8 cellular contexts compared by ENCODE assay signal in genomic region chr3:49410844-49411549, GRCh38. TPM values are rescaled to one million over a fixed set of nuclear protein-coding genes. Genes with fewer than 3 reads are reported as not detected.
DNase-seq lines count a peak whose midpoint lies in the region; ATAC-seq and TF ChIP-seq lines count a peak whose summit lies in the region.

No MANE protein-coding gene starts in this region.

- H3K4me3 ChIP-seq in choroid plexus epithelial cell (ENCODE audit: low read depth, low read length) (peak overlapping the region; percentile 96), mucosa of rectum (ENCODE audit: low read length in 2 of 2) (peak overlapping the region; percentile 86 to 88)

- in situ Hi-C loops in GM13977 (cut with MboI; ENCODE audit: low pct_unique_long_range_greater_than_20kb, low sequenced_read_pairs, unreplicated experiment) = no loop called here

- H3K4me1 Mint-ChIP-seq in IgD-negative memory B cell = peaks cover 46 to 54% (median 47%) of the 10 kb centered on the region in 3 donors

- peaks cover 7 to 12% of the 10 kb centered on the region in 2 donors for H3K36me3 ChIP-seq in mucosa of rectum (ENCODE audit: control insufficient read depth in 2 of 2, insufficient read depth in 2 of 2, low read length in 2 of 2)

- H3K9me3 ChIP-seq in mucosa of rectum (ENCODE audit: control insufficient read depth in 2 of 2, low read length in 2 of 2) = no peaks in the 10 kb centered on the region

- peaks cover 2% of the 10 kb centered on the region for H3K36me3 Mint-ChIP-seq in IgD-negative memory B cell

- peaks cover 32 to 36% of the 10 kb centered on the region in 2 donors for H3K4me1 ChIP-seq in mucosa of rectum (ENCODE audit: control insufficient read depth in 2 of 2, insufficient read depth in 2 of 2, low read length in 2 of 2)

- H3K9me3 Mint-ChIP-seq in IgD-negative memory B cell = no peaks in the 10 kb centered on the region

- ATAC-seq in HG02970 (IDR thresholded peaks at IDR 0.05; ENCODE audit: low FRiP score, unreplicated experiment) = no peak

- H3K27ac ChIP-seq in mucosa of rectum (ENCODE audit: low read depth in 2 of 2, low read length in 2 of 2) = peak overlapping the region; percentile 97 to 98

- TF ChIP-seq CTCF in choroid plexus epithelial cell (conservative IDR thresholded peaks at IDR 0.05; ENCODE audit: low read depth, low read length) (no peak), GM13977 (IDR thresholded peaks at IDR 0.05; ENCODE audit: extremely low read depth, insufficient read depth, missing control alignments) (no peak)

- H3K27me3 ChIP-seq in mucosa of rectum (ENCODE audit: control insufficient read depth in 2 of 2, insufficient read depth in 2 of 2, low read length in 2 of 2) = no peaks in the 10 kb centered on the region

- peak overlapping the region; percentile 64 to 94 (median 79) for H3K27ac Mint-ChIP-seq in IgD-negative memory B cell

- peak; percentile 48 for DNase-seq in AG20443 (ENCODE audit: low spot score)
- DNase-seq in choroid plexus epithelial cell (ENCODE audit: low read depth) = no peak
- DNase-seq in EL = no peak
- no peak for DNase-seq in GM13977 (ENCODE audit: low spot score)
- no peak for DNase-seq in pons (ENCODE audit: low spot score)

- peak overlapping the region; percentile 93 to 94 for H3K9ac ChIP-seq in mucosa of rectum (ENCODE audit: low read depth in 1 of 2, low read length in 2 of 2)

- H3K27me3 Mint-ChIP-seq in IgD-negative memory B cell = no peaks in the 10 kb centered on the region

- H3K4me3 Mint-ChIP-seq in IgD-negative memory B cell = peak overlapping the region; percentile 78 to 98 (median 90)

RNA-seq across cellular contexts. Expression of gene RHOA, which starts 0.8 kb away (rescaled TPM):
- polyA plus RNA-seq in IgD-negative memory B cell = 709 TPM

RNA-seq across cellular contexts. Expression of gene TCTA, which starts 1.2 kb away (rescaled TPM):
- 34.2 TPM for polyA plus RNA-seq in IgD-negative memory B cell

RNA-seq across cellular contexts. Expression of gene AMT, which starts 11.3 kb away (rescaled TPM):
- 1.3 TPM for polyA plus RNA-seq in IgD-negative memory B cell

RNA-seq across cellular contexts. Expression of gene NICN1, which starts 18.1 kb away (rescaled TPM):
- 10.1 TPM for polyA plus RNA-seq in IgD-negative memory B cell

RNA-seq across cellular contexts. Expression of gene GPX1, which starts 52.8 kb away (rescaled TPM):
- polyA plus RNA-seq in IgD-negative memory B cell = 340 TPM
